8 cellular contexts compared by ENCODE assay signal in the genomic region with DNA sequence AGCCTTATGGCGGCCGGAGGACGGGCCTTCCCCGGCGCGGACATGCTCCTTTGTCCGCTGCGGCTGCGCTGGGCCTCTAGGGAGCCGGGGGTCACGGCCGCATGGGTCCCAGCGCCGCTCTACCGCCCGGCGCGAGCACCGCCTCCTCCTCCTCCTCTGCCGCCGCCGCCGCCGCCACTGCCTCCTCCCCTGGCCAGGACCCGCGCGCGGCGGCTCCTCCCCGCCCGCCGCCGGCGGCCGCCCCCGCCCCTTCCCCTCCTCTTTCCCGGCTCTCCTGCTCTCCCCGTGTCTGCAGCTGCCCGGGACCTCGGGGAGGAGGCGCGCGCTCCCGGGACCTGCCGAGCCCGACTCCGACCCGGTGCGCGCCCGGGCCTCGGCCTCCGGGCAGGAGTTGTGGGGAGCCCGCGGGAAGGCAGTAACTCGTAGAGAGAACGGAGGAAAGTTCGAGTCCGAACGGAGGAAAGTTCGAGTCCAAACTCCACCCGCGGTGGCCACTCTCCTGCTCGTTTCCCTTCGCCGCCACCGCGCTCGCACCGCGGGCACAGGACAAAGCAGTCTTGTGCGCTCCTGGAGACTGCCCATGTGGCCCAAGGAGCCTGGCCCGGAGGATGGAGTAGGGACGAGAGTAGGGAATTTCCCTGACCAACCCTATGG. TPM values are rescaled to one million over a fixed set of nuclear protein-coding genes. Genes with fewer than 3 reads are reported as not detected.
DNase-seq lines count a peak whose midpoint lies in the region; ATAC-seq and TF ChIP-seq lines count a peak whose summit lies in the region.

A gene with protein sequence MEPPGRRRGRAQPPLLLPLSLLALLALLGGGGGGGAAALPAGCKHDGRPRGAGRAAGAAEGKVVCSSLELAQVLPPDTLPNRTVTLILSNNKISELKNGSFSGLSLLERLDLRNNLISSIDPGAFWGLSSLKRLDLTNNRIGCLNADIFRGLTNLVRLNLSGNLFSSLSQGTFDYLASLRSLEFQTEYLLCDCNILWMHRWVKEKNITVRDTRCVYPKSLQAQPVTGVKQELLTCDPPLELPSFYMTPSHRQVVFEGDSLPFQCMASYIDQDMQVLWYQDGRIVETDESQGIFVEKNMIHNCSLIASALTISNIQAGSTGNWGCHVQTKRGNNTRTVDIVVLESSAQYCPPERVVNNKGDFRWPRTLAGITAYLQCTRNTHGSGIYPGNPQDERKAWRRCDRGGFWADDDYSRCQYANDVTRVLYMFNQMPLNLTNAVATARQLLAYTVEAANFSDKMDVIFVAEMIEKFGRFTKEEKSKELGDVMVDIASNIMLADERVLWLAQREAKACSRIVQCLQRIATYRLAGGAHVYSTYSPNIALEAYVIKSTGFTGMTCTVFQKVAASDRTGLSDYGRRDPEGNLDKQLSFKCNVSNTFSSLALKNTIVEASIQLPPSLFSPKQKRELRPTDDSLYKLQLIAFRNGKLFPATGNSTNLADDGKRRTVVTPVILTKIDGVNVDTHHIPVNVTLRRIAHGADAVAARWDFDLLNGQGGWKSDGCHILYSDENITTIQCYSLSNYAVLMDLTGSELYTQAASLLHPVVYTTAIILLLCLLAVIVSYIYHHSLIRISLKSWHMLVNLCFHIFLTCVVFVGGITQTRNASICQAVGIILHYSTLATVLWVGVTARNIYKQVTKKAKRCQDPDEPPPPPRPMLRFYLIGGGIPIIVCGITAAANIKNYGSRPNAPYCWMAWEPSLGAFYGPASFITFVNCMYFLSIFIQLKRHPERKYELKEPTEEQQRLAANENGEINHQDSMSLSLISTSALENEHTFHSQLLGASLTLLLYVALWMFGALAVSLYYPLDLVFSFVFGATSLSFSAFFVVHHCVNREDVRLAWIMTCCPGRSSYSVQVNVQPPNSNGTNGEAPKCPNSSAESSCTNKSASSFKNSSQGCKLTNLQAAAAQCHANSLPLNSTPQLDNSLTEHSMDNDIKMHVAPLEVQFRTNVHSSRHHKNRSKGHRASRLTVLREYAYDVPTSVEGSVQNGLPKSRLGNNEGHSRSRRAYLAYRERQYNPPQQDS (N-terminal part only) (minus strand): TSS at position 179 of the 654 bp plus-strand sequence. CDS start 282 bp downstream, outside the sequence.

- no peaks in the 10 kb centered on the region for H3K27me3 ChIP-seq in thoracic aorta (replicated peaks; ENCODE audit: insufficient read depth)

- H3K36me3 ChIP-seq in thoracic aorta = no peaks in the 10 kb centered on the region

- H3K4me3 Mint-ChIP-seq in activated T-cell treated with anti-CD3 and anti-CD28 coated beads, Interleukin-2, amount 50 U/mL, for 72 hours = peak within 1 kb of the TSS; percentile 90 to 94
- peak within 1 kb of the TSS; percentile 90 for H3K4me3 Mint-ChIP-seq in natural killer cell treated with Interleukin-12 subunit alpha and Interleukin-12 subunit beta and Interleukin-15 and Interleukin-18, amount 100 ng/mL, for 72 hours

- H3K4me1 ChIP-seq in thoracic aorta (ENCODE audit: control insufficient read depth in 1 of 2, low read depth in 2 of 2) = peaks cover 0 to 15% of the 10 kb centered on the region in 2 donors

- no peak within 1 kb of the TSS for H3K27ac Mint-ChIP-seq in activated T-cell treated with anti-CD3 and anti-CD28 coated beads, Interleukin-2, amount 50 U/mL, for 72 hours
- peak within 1 kb of the TSS in 1 of 2 donors; percentile 89 for H3K27ac Mint-ChIP-seq in natural killer cell treated with Interleukin-12 subunit alpha and Interleukin-12 subunit beta and Interleukin-15 and Interleukin-18, amount 100 ng/mL, for 72 hours

- DNase-seq in Daoy (ENCODE audit: low read depth) (peak; percentile 85), NCI-H510A treated with DMSO at 0.1 percent for 48 hours (lab: John Stamatoyannopoulos, UW) (peak; percentile 84), foreskin fibroblast (peak; percentile 71 to 90), thoracic aorta (ENCODE audit: low spot score) (peak; percentile 9)
- peak; percentile 31 to 64 for DNase-seq in activated T-cell treated with anti-CD3 and anti-CD28 coated beads, Interleukin-2, amount 50 U/mL, for 72 hours
- peak; percentile 67 for DNase-seq in natural killer cell treated with Interleukin-12 subunit alpha and Interleukin-12 subunit beta and Interleukin-15 and Interleukin-18, amount 100 ng/mL, for 72 hours (ENCODE audit: low spot score)

- ATAC-seq in HG02642 (IDR thresholded peaks at IDR 0.05; ENCODE audit: poor library complexity, unreplicated experiment) = peak; percentile 74
- peak; percentile 78 to 84 for ATAC-seq in activated T-cell treated with anti-CD3 and anti-CD28 coated beads, Interleukin-2, amount 50 U/mL, for 72 hours (replicated peaks in 1 of 2)
- ATAC-seq in natural killer cell treated with Interleukin-12 subunit alpha and Interleukin-12 subunit beta and Interleukin-15 and Interleukin-18, amount 100 ng/mL, for 72 hours = peak; percentile 74 to 87
- ATAC-seq in thoracic aorta (ENCODE audit: insufficient number of reproducible peaks, low FRiP score, low read depth) = peak; percentile 84
- no peak for ATAC-seq in HG03457 (IDR thresholded peaks at IDR 0.05; ENCODE audit: unreplicated experiment)

- H3K4me3 ChIP-seq in foreskin fibroblast (ENCODE audit: low read depth in 1 of 2, low read length in 2 of 2) = peak within 1 kb of the TSS; percentile 72 to 73
- H3K4me3 ChIP-seq in thoracic aorta = peak within 1 kb of the TSS; percentile 76

- peaks cover 0 to 3% of the 10 kb centered on the region in 2 donors for H3K36me3 Mint-ChIP-seq in activated T-cell treated with anti-CD3 and anti-CD28 coated beads, Interleukin-2, amount 50 U/mL, for 72 hours (ENCODE audit: insufficient read depth in 2 of 2)
- H3K36me3 Mint-ChIP-seq in natural killer cell treated with Interleukin-12 subunit alpha and Interleukin-12 subunit beta and Interleukin-15 and Interleukin-18, amount 100 ng/mL, for 72 hours = no peaks in the 10 kb centered on the region

- H3K27ac ChIP-seq in thoracic aorta = peak within 1 kb of the TSS; percentile 66 to 82

- H3K9me3 ChIP-seq in thoracic aorta = no peaks in the 10 kb centered on the region

- no peak for TF ChIP-seq CTCF in foreskin fibroblast (IDR thresholded peaks at IDR 0.05; ENCODE audit: low read depth, low read length)
- no peak for TF ChIP-seq CTCF in thoracic aorta (IDR thresholded peaks at IDR 0.05)

- H3K4me1 Mint-ChIP-seq in activated T-cell treated with anti-CD3 and anti-CD28 coated beads, Interleukin-2, amount 50 U/mL, for 72 hours (ENCODE audit: low read depth) = peaks cover 21% of the 10 kb centered on the region
- H3K4me1 Mint-ChIP-seq in natural killer cell treated with Interleukin-12 subunit alpha and Interleukin-12 subunit beta and Interleukin-15 and Interleukin-18, amount 100 ng/mL, for 72 hours (ENCODE audit: low read depth in 2 of 2) = peaks cover 13 to 16% of the 10 kb centered on the region in 2 donors

- H3K9me3 Mint-ChIP-seq in activated T-cell treated with anti-CD3 and anti-CD28 coated beads, Interleukin-2, amount 50 U/mL, for 72 hours = no peaks in the 10 kb centered on the region
- H3K9me3 Mint-ChIP-seq in natural killer cell treated with Interleukin-12 subunit alpha and Interleukin-12 subunit beta and Interleukin-15 and Interleukin-18, amount 100 ng/mL, for 72 hours = no peaks in the 10 kb centered on the region

- H3K27me3 Mint-ChIP-seq in activated T-cell treated with anti-CD3 and anti-CD28 coated beads, Interleukin-2, amount 50 U/mL, for 72 hours (ENCODE audit: low read depth) = no peaks in the 10 kb centered on the region
- no peaks in the 10 kb centered on the region for H3K27me3 Mint-ChIP-seq in natural killer cell treated with Interleukin-12 subunit alpha and Interleukin-12 subunit beta and Interleukin-15 and Interleukin-18, amount 100 ng/mL, for 72 hours

RNA-seq across cellular contexts. Expression of the gene that starts here (rescaled TPM):
- total RNA-seq in Daoy (2014; rRNA removed; shearing (Covaris generic)) = 13.6 and 19.4 TPM in 2 replicates
- 10 to 100 TPM in 1 of 2 donors, 1 to 10 TPM in 1; 5.1 to 13.9 TPM for total RNA-seq in activated T-cell treated with anti-CD3 and anti-CD28 coated beads, Interleukin-2, amount 50 U/mL, for 72 hours
- 1 to 10 TPM; 5.3 to 8.2 TPM for total RNA-seq in natural killer cell treated with Interleukin-12 subunit alpha and Interleukin-12 subunit beta and Interleukin-15 and Interleukin-18, amount 100 ng/mL, for 72 hours
- total RNA-seq in thoracic aorta = 10 to 100 TPM; 15.7 to 43.6 TPM

Comparison
In these comparisons a context has a peak if more than half of its experiments do, and no peak if none do; other contexts are left out.
1. DNase-seq: peak in every context shown above with its lines; median percentile 85 in Daoy; 84 in NCI-H510A treated with DMSO at 0.1 percent for 48 hours; 80 in foreskin fibroblast; 67 in natural killer cell treated with Interleukin-12 subunit alpha and Interleukin-12 subunit beta and Interleukin-15 and Interleukin-18, amount 100 ng/mL, for 72 hours; 48 in activated T-cell treated with anti-CD3 and anti-CD28 coated beads, Interleukin-2, amount 50 U/mL, for 72 hours; 9 in thoracic aorta.